ENCODE assay signal across 34 cellular contexts in genomic region chr5:159509002-159509660, GRCh38.
DNase-seq lines count a peak whose midpoint lies in the region; ATAC-seq, FAIRE-seq and TF ChIP-seq lines count a peak whose summit lies in the region.
"Had no signal": no experiment of that assay in that cellular context is flagged by ENCODE, and none has a peak within 500 bp of the region (broad histone marks: within the 10 kb centered on the region; RNA-seq: fewer than 3 reads in every experiment).

No MANE protein-coding gene starts in this region.

- no peak for ATAC-seq in Right ventricle myocardium superior (ENCODE audit: poor library complexity)
- peak; percentile 49; the same call in 2 of the 3 replicates for ATAC-seq in K562
- ATAC-seq in GM21619 (IDR thresholded peaks at IDR 0.05; ENCODE audit: unreplicated experiment) = no peak
- ATAC-seq: stimulated activated memory B cell treated with anti-CD40 and anti-IgM and Interleukin-4, amounts not matched to agents 10 μg/mL and 1 μg/mL and 100 μg/mL, for 72 hours had no signal

- TF ChIP-seq POLR2A in K562 (conservative IDR thresholded peaks at IDR 0.05) = no peak

- H3K4me3 Mint-ChIP-seq in neural progenitor cell = no peak overlapping the region
- H3K4me3 Mint-ChIP-seq: activated naive CD4-positive, alpha-beta T cell treated with anti-CD3 and anti-CD28 coated beads, Interleukin-2, amount 50 U/mL, for 24 hours; CD8-positive, alpha-beta memory T cell; H9; naive B cell; stimulated activated memory B cell treated with anti-CD40 and anti-IgM and Interleukin-4, amounts not matched to agents 10 μg/mL and 1 μg/mL and 100 μg/mL, for 72 hours had no signal

- no peak for TF ChIP-seq CTCF in right atrium auricular region (IDR thresholded peaks at IDR 0.05)
- no peak for TF ChIP-seq CTCF in K562 (IDR thresholded peaks at IDR 0.05 in 2 of 3, conservative IDR thresholded peaks at IDR 0.05 in 1 of 3; ENCODE audit: insufficient read depth in 2 of 3, low read depth in 1 of 3, low read length in 3 of 3)
- TF ChIP-seq CTCF in neural progenitor cell (IDR thresholded peaks at IDR 0.05) = no peak

- POLR2A ChIA-PET in K562 (lab: Yijun Ruan, JAX) = no interaction called here

- H3K36me3 ChIP-seq in right atrium auricular region (no peaks in the 10 kb centered on the region), K562 (ENCODE audit: control insufficient read depth, insufficient read depth, low read length) (no peaks in the 10 kb centered on the region), neural progenitor cell (no peaks in the 10 kb centered on the region)
- H3K36me3 ChIP-seq: Peyer's patch, vagina had no signal

- no peak overlapping the region for H3K9ac ChIP-seq in K562 (ENCODE audit: insufficient read depth in 1 of 2, low read depth in 2 of 2, low read length in 2 of 2)
- no peak overlapping the region for H3K9ac ChIP-seq in neural progenitor cell

- no peak for TF ChIP-seq EP300 in K562 (IDR thresholded peaks at IDR 0.05; ENCODE audit: low read length)

- WGBS in K562 (ENCODE audit: insufficient coverage, low coverage, missing lambda C conversion rate) = 5% methylated on average over 7 of the region's 7 CpGs

- H3K4me1 Mint-ChIP-seq in neural progenitor cell = peaks cover 36% of the 10 kb centered on the region
- H3K4me1 Mint-ChIP-seq: activated naive CD4-positive, alpha-beta T cell treated with anti-CD3 and anti-CD28 coated beads, Interleukin-2, amount 50 U/mL, for 24 hours; CD8-positive, alpha-beta memory T cell; naive B cell; stimulated activated memory B cell treated with anti-CD40 and anti-IgM and Interleukin-4, amounts not matched to agents 10 μg/mL and 1 μg/mL and 100 μg/mL, for 72 hours had no signal

- no peak for TF ChIP-seq RAD21 in K562 (CRISPR knock-in tag; conservative IDR thresholded peaks at IDR 0.05 in 1 of 2, IDR thresholded peaks at IDR 0.05 in 1 of 2)

- H3K4me3 ChIP-seq in right atrium auricular region (no peak overlapping the region), K562 (no peak overlapping the region), neural progenitor cell (no peak overlapping the region)
- H3K4me3 ChIP-seq: Peyer's patch, vagina had no signal

- no peaks in the 10 kb centered on the region for H3K9me3 Mint-ChIP-seq in neural progenitor cell
- H3K9me3 Mint-ChIP-seq: activated naive CD4-positive, alpha-beta T cell treated with anti-CD3 and anti-CD28 coated beads, Interleukin-2, amount 50 U/mL, for 24 hours; activated T-helper 2 cell treated with anti-CD3 and anti-CD28 coated beads, Interferon-gamma antibody, Interleukin-2, Interleukin-4, amounts not matched to agents 10 μg/mL and 5 μg/mL and 100 μg/mL, durations not matched to agents 14 hours and 24 hours and 36 hours; CD8-positive, alpha-beta memory T cell; H9; stimulated activated memory B cell treated with anti-CD40 and anti-IgM and Interleukin-4, amounts not matched to agents 10 μg/mL and 1 μg/mL and 100 μg/mL, for 72 hours had no signal

- peak overlapping the region; percentile 80 to 85 for H3K27ac ChIP-seq in right atrium auricular region
- H3K27ac ChIP-seq in K562 (ENCODE audit: extremely low read depth, low read depth, low read length) = no peak overlapping the region
- H3K27ac ChIP-seq in neural progenitor cell = no peak overlapping the region
- H3K27ac ChIP-seq: epithelial cell of prostate, VCaP had no signal

- peak overlapping the region; percentile 30 for H3K27ac Mint-ChIP-seq in neural progenitor cell
- H3K27ac Mint-ChIP-seq: activated naive CD4-positive, alpha-beta T cell treated with anti-CD3 and anti-CD28 coated beads, Interleukin-2, amount 50 U/mL, for 24 hours; activated T-helper 2 cell treated with anti-CD3 and anti-CD28 coated beads, Interferon-gamma antibody, Interleukin-2, Interleukin-4, amounts not matched to agents 10 μg/mL and 5 μg/mL and 100 μg/mL, durations not matched to agents 14 hours and 24 hours and 36 hours; H9; naive B cell; stimulated activated memory B cell treated with anti-CD40 and anti-IgM and Interleukin-4, amounts not matched to agents 10 μg/mL and 1 μg/mL and 100 μg/mL, for 72 hours had no signal

- intact Hi-C loops in Right ventricle myocardium superior (cut with DNase I) (no loop called here), K562 (cut with micrococcal nuclease) (no loop called here)

- peaks cover 4% of the 10 kb centered on the region for H3K27me3 Mint-ChIP-seq in neural progenitor cell (ENCODE audit: insufficient read depth, low read depth)
- H3K27me3 Mint-ChIP-seq: activated naive CD4-positive, alpha-beta T cell treated with anti-CD3 and anti-CD28 coated beads, Interleukin-2, amount 50 U/mL, for 24 hours; stimulated activated memory B cell treated with anti-CD40 and anti-IgM and Interleukin-4, amounts not matched to agents 10 μg/mL and 1 μg/mL and 100 μg/mL, for 72 hours had no signal

- H3F3A ChIP-seq in neural progenitor cell (ENCODE audit: low read depth) = peaks cover 6% of the 10 kb centered on the region

- DNase-seq in right atrium auricular region (ENCODE audit: low spot score) (no peak), Right ventricle myocardium superior (no peak), K562 (ENCODE audit: extremely low read depth in 1 of 4, low spot score in 3 of 4) (peak in 3 of 4 experiments; percentile 24 to 31 (median 29)), neural progenitor cell (ENCODE audit: low spot score) (no peak), GF-D8 (lab: John Stamatoyannopoulos, UW) (no peak), cerebellum (ENCODE audit: low spot score) (no peak), DMS53 (lab: John Stamatoyannopoulos, UW) (no peak)
- DNase-seq: ACHN; activated CD4-positive, alpha-beta T cell treated with anti-CD3 and anti-CD28 coated beads for 4 hours; activated CD8-positive, alpha-beta memory T cell treated with anti-CD3 and anti-CD28 coated beads for 24 hours; activated T-cell treated with anti-CD3 and anti-CD28 coated beads for 4 hours; CD8-positive, alpha-beta memory T cell; cortex of kidney; DMS 273 treated with DMSO at 0.1 percent for 48 hours; effector memory CD4-positive, alpha-beta T cell; H9; midbrain; naive B cell; NCI-H1092 treated with DMSO at 0.1 percent for 48 hours; NCI-H1694 treated with DMSO at 0.1 percent for 48 hours; NCI-H446 treated with DMSO at 0.1 percent for 48 hours; NCI-H774; nucleus accumbens; Peyer's patch; substantia nigra; T-helper 9 cell had no signal

- no peaks in the 10 kb centered on the region for H3K79me2 ChIP-seq in K562 (ENCODE audit: control insufficient read depth, insufficient read depth, low read length)
- no peaks in the 10 kb centered on the region for H3K79me2 ChIP-seq in neural progenitor cell (ENCODE audit: low read depth)

- H4K20me1 ChIP-seq in K562 (replicated peaks; ENCODE audit: control insufficient read depth, insufficient read depth, low read length) (no peaks in the 10 kb centered on the region), neural progenitor cell (ENCODE audit: low read depth) (no peaks in the 10 kb centered on the region)

- BruUV-seq in K562 (replicated peaks; lab: Mats Ljungman, UMichigan) = no TSS peak

- H3K9me1 ChIP-seq in K562 (ENCODE audit: control insufficient read depth, insufficient read depth, low read length) = no peaks in the 10 kb centered on the region

- CTCF ChIA-PET in K562 (lab: Yijun Ruan, JAX; ENCODE audit: low intra/inter-chr PET ratio) = no interaction called here

- FAIRE-seq in K562 (lab: Jason Lieb, UNC) = no peak
- FAIRE-seq: islet of Langerhans had no signal

- H3K4me2 ChIP-seq in K562 (ENCODE audit: insufficient read depth, low read length) (no peak overlapping the region), neural progenitor cell (no peak overlapping the region)

- H3K36me3 Mint-ChIP-seq in neural progenitor cell = peaks cover 2% of the 10 kb centered on the region
- H3K36me3 Mint-ChIP-seq: activated naive CD4-positive, alpha-beta T cell treated with anti-CD3 and anti-CD28 coated beads, Interleukin-2, amount 50 U/mL, for 24 hours; CD8-positive, alpha-beta memory T cell; naive B cell; stimulated activated memory B cell treated with anti-CD40 and anti-IgM and Interleukin-4, amounts not matched to agents 10 μg/mL and 1 μg/mL and 100 μg/mL, for 72 hours had no signal

- H3K4me1 ChIP-seq in right atrium auricular region (peaks cover 0 to 33% of the 10 kb centered on the region in 2 donors), K562 (replicated peaks in 1 of 2; ENCODE audit: control insufficient read depth in 2 of 2, insufficient read depth in 2 of 2, low read length in 2 of 2) (no peaks in the 10 kb centered on the region; a peak in 1 of 5 replicates), neural progenitor cell (peaks cover 14% of the 10 kb centered on the region)

- in situ Hi-C loops in K562 (cut with MboI) = no loop called here

- no peaks in the 10 kb centered on the region for H3K9me3 ChIP-seq in right atrium auricular region
- H3K9me3 ChIP-seq in K562 (replicated peaks; ENCODE audit: control insufficient read depth, insufficient read depth, low read depth, low read length) = no peaks in the 10 kb centered on the region
- H3K9me3 ChIP-seq in neural progenitor cell (ENCODE audit: low read depth) = no peaks in the 10 kb centered on the region
- H3K9me3 ChIP-seq: Peyer's patch, vagina had no signal

- H2AFZ ChIP-seq in K562 (ENCODE audit: low read depth, low read length) (no peak overlapping the region), neural progenitor cell (replicated peaks) (peak overlapping the region; percentile 26)

- H3K27me3 ChIP-seq in right atrium auricular region (no peaks in the 10 kb centered on the region), K562 (ENCODE audit: control insufficient read depth in 2 of 2, insufficient read depth in 2 of 2, low read length in 2 of 2) (no peaks in the 10 kb centered on the region; a peak in 1 of 5 replicates), neural progenitor cell (no peaks in the 10 kb centered on the region)
- H3K27me3 ChIP-seq: Peyer's patch, vagina had no signal

Comparison
In these comparisons a context has a peak if more than half of its experiments do, and no peak if none do; other contexts are left out.
1. DNase-seq: peak in K562 (3 of 4); none in right atrium auricular region (single experiment), Right ventricle myocardium superior (single experiment), neural progenitor cell (single experiment), GF-D8 (single experiment), cerebellum (single experiment) and DMS53 (single experiment).
2. H3K27ac ChIP-seq: peak in right atrium auricular region (2 of 2); none in K562 (single experiment) and neural progenitor cell (single experiment).